In the genomic region with DNA sequence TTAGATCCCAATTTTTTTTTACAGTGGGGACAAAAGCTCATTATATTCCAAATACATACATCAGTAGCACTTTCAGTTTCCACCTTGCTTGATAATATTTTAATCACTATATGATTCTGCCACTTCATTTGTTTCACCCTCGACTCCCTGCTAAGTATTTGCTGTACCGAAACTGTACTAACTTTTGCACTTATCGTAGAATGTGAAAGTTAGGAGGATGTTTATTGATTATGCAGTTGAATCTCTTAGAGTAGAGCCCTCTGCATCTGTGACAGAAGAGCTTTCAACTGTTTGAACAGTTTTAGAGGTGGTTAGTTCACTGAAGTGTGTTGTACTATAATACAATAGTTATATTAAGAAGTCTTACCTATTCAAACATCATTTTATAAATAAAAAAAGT, we compare ENCODE assay signal across 24 cellular contexts. TPM values are rescaled to one million over a fixed set of nuclear protein-coding genes. Genes with fewer than 3 reads are reported as not detected.
A peak's percentile ranks its signal among the peaks of the same experiment; 100 is the strongest.
DNase-seq lines count a peak whose midpoint lies in the region; ATAC-seq, FAIRE-seq and TF ChIP-seq lines count a peak whose summit lies in the region.
"Had no signal": no experiment of that assay in that cellular context is flagged by ENCODE, and none has a peak within 500 bp of the region (broad histone marks: within the 10 kb centered on the region; RNA-seq: fewer than 3 reads in every experiment).

No MANE protein-coding gene starts in this region.

- H3K36me3 ChIP-seq in pancreas: no peaks in the 10 kb centered on the region
- H3K36me3 ChIP-seq: thoracic aorta, vagina had no signal

- H3K9me3 Mint-ChIP-seq in activated T-cell treated with anti-CD3 and anti-CD28 coated beads, Interleukin-2, amount 50 U/mL, for 72 hours: no peaks in the 10 kb centered on the region
- no peaks in the 10 kb centered on the region for H3K9me3 Mint-ChIP-seq in activated T-helper 17 cell treated with anti-CD3 and anti-CD28 coated beads, Interleukin-2, amount 50 U/mL, for 72 hours
- H3K9me3 Mint-ChIP-seq: activated naive CD8-positive, alpha-beta T cell treated with anti-CD3 and anti-CD28 coated beads, Interleukin-2, amount 10 ng/mL, durations not matched to agents 7 days and 5 days; naive B cell had no signal

- 12 to 19% methylated on average over 3 of the region's 3 CpGs for WGBS in pancreas, 2 donors

- TF ChIP-seq CTCF in pancreas (IDR thresholded peaks at IDR 0.05): no peak

- H3K4me3 ChIP-seq in pancreas: no peak overlapping the region
- H3K4me3 ChIP-seq: smooth muscle cell, thoracic aorta, vagina had no signal

- DNase-seq in activated T-cell treated with anti-CD3 and anti-CD28 coated beads, Interleukin-2, amount 50 U/mL, for 72 hours: no peak
- DNase-seq in activated T-cell treated with anti-CD3 and anti-CD28 coated beads, Interleukin-2, amount 50 U/mL, for 48 hours: no peak
- DNase-seq in GM18507 (ENCODE audit: extremely low spot score, insufficient read length, low read depth) (no peak), pancreas (no peak), GM19240 (ENCODE audit: insufficient read length, low spot score) (no peak), NCI-H2196 treated with DMSO at 0.1 percent for 48 hours (lab: John Stamatoyannopoulos, UW; ENCODE audit: unreplicated experiment) (no peak)
- no peak for DNase-seq in activated CD4-positive, CD25-positive, alpha-beta regulatory T cell treated with anti-CD3 and anti-CD28 coated beads, Interleukin-2, amount 50 U/mL, for 72 hours
- DNase-seq: activated CD8-positive, alpha-beta memory T cell treated with anti-CD3 and anti-CD28 coated beads for 24 hours; activated naive CD8-positive, alpha-beta T cell treated with anti-CD3 and anti-CD28 coated beads, Interleukin-2, amount 10 ng/mL, durations not matched to agents 7 days and 5 days; central memory CD4-positive, alpha-beta T cell; dermis blood vessel endothelial cell; DND-41; naive B cell; NCI-H1105 treated with DMSO at 0.1 percent for 48 hours; NCI-H2029 treated with DMSO at 0.1 percent for 48 hours; NCI-H446; occipital lobe; stimulated activated CD4-positive, alpha-beta T cell treated with anti-CD3 and anti-CD28 coated beads, Interleukin-2, amount 100 ng/mL, for 24 hours; SW 1271 had no signal

- FAIRE-seq in GM18507 (lab: Jason Lieb, UNC) (peak; percentile 87), pancreas (lab: Jason Lieb, UNC) (peak; percentile 34)
- FAIRE-seq: endothelial cell of umbilical vein had no signal

- H3K4me1 ChIP-seq in pancreas: peaks cover 27 to 55% (median 32%) of the 10 kb centered on the region in 3 donors

- no peak overlapping the region for H3K27ac Mint-ChIP-seq in activated T-cell treated with anti-CD3 and anti-CD28 coated beads, Interleukin-2, amount 50 U/mL, for 72 hours
- H3K27ac Mint-ChIP-seq in activated T-helper 17 cell treated with anti-CD3 and anti-CD28 coated beads, Interleukin-2, amount 50 U/mL, for 72 hours: peak overlapping the region; percentile 73
- H3K27ac Mint-ChIP-seq: activated naive CD8-positive, alpha-beta T cell treated with anti-CD3 and anti-CD28 coated beads, Interleukin-2, amount 10 ng/mL, durations not matched to agents 7 days and 5 days had no signal

- H3K4me1 Mint-ChIP-seq in activated T-cell treated with anti-CD3 and anti-CD28 coated beads, Interleukin-2, amount 50 U/mL, for 72 hours (ENCODE audit: low read depth): peaks cover 75% of the 10 kb centered on the region
- peaks cover 55% of the 10 kb centered on the region for H3K4me1 Mint-ChIP-seq in activated T-helper 17 cell treated with anti-CD3 and anti-CD28 coated beads, Interleukin-2, amount 50 U/mL, for 72 hours

- H3K27me3 ChIP-seq in pancreas: no peaks in the 10 kb centered on the region
- H3K27me3 ChIP-seq: vagina had no signal

- no peaks in the 10 kb centered on the region for H3K36me3 Mint-ChIP-seq in activated T-cell treated with anti-CD3 and anti-CD28 coated beads, Interleukin-2, amount 50 U/mL, for 72 hours (ENCODE audit: insufficient read depth in 2 of 2)
- H3K36me3 Mint-ChIP-seq in activated T-helper 17 cell treated with anti-CD3 and anti-CD28 coated beads, Interleukin-2, amount 50 U/mL, for 72 hours (ENCODE audit: low read depth): no peaks in the 10 kb centered on the region
- H3K36me3 Mint-ChIP-seq: naive B cell had no signal

- H3K4me3 Mint-ChIP-seq in activated T-cell treated with anti-CD3 and anti-CD28 coated beads, Interleukin-2, amount 50 U/mL, for 72 hours: peak overlapping the region; percentile 39 to 54
- H3K4me3 Mint-ChIP-seq in activated T-helper 17 cell treated with anti-CD3 and anti-CD28 coated beads, Interleukin-2, amount 50 U/mL, for 72 hours: peak overlapping the region; percentile 54
- H3K4me3 Mint-ChIP-seq: activated naive CD8-positive, alpha-beta T cell treated with anti-CD3 and anti-CD28 coated beads, Interleukin-2, amount 10 ng/mL, durations not matched to agents 7 days and 5 days had no signal

- no peaks in the 10 kb centered on the region for H3K27me3 Mint-ChIP-seq in activated T-cell treated with anti-CD3 and anti-CD28 coated beads, Interleukin-2, amount 50 U/mL, for 72 hours (ENCODE audit: low read depth)
- H3K27me3 Mint-ChIP-seq in activated T-helper 17 cell treated with anti-CD3 and anti-CD28 coated beads, Interleukin-2, amount 50 U/mL, for 72 hours: no peaks in the 10 kb centered on the region
- H3K27me3 Mint-ChIP-seq: activated naive CD8-positive, alpha-beta T cell treated with anti-CD3 and anti-CD28 coated beads, Interleukin-2, amount 10 ng/mL, durations not matched to agents 7 days and 5 days; naive B cell had no signal

- no peak overlapping the region for H3K27ac ChIP-seq in pancreas
- H3K27ac ChIP-seq: vagina had no signal

- no peaks in the 10 kb centered on the region for H3K9me3 ChIP-seq in pancreas
- H3K9me3 ChIP-seq: thoracic aorta, vagina had no signal

- ATAC-seq in activated T-cell treated with anti-CD3 and anti-CD28 coated beads, Interleukin-2, amount 50 U/mL, for 72 hours (replicated peaks in 1 of 2): peak in 1 of 2 donors; percentile 15
- peak; percentile 73 for ATAC-seq in activated T-helper 17 cell treated with anti-CD3 and anti-CD28 coated beads, Interleukin-2, amount 50 U/mL, for 72 hours (replicated peaks)
- no peak for ATAC-seq in pancreas

- intact Hi-C loops in pancreas (cut with DNase I): no loop called here

RNA-seq across cellular contexts. Expression of a gene that starts 20.8 kb away (rescaled TPM):
- total RNA-seq in activated T-cell treated with anti-CD3 and anti-CD28 coated beads, Interleukin-2, amount 50 U/mL, for 72 hours: 10 to 100 TPM; 29.8 to 32.7 TPM
- total RNA-seq in activated T-helper 17 cell treated with anti-CD3 and anti-CD28 coated beads, Interleukin-2, amount 50 U/mL, for 72 hours: 10 to 100 TPM; 27.5 to 29.7 TPM
- 10 to 100 TPM; 14.9 to 27.0 (median 17.8) TPM for total RNA-seq in pancreas
- 10 to 100 TPM in 1 of 2 donors, 1 to 10 TPM in 1; 6.2 to 10.9 TPM for polyA plus RNA-seq in pancreas
